In genomic region chr17:37373530-37374159, GRCh38 we compare ENCODE assay signal across 8 cellular contexts. TPM values are rescaled to one million over a fixed set of nuclear protein-coding genes. Genes with fewer than 3 reads are reported as not detected.
DNase-seq lines count a peak whose midpoint lies in the region; ATAC-seq, FAIRE-seq and TF ChIP-seq lines count a peak whose summit lies in the region.

No MANE protein-coding gene starts in this region.

- DNase-seq in GDM1 (lab: John Stamatoyannopoulos, UW) (peak; percentile 72), HK-2 (ENCODE audit: unreplicated experiment) (peak; percentile 66), NCI-H748 (lab: John Stamatoyannopoulos, UW; ENCODE audit: unreplicated experiment) (peak; percentile 85), choroid plexus epithelial cell (ENCODE audit: low read depth) (peak; percentile 95), right lobe of liver (peak in 2 of 3 donors; percentile 41 to 67), GM12891 (ENCODE audit: insufficient read length, low spot score) (no peak)
- DNase-seq in activated CD4-positive, alpha-beta T cell treated with anti-CD3 and anti-CD28 coated beads for 4 hours: peak; percentile 50 to 62
- DNase-seq in stimulated activated CD4-positive, alpha-beta T cell treated with anti-CD3 and anti-CD28 coated beads, TNF-alpha, amount 100 ng/mL, for 4 hours (ENCODE audit: low read depth in 3 of 3): peak; percentile 10 to 41 (median 39)

- WGBS in right lobe of liver (ENCODE audit: insufficient coverage, low coverage, low lambda C conversion rate, missing lambda C conversion rate): 1% methylated on average over 4 of the region's 4 CpGs

- no peak overlapping the region for H3K4me3 ChIP-seq in choroid plexus epithelial cell (ENCODE audit: low read depth, low read length)
- no peak overlapping the region for H3K4me3 ChIP-seq in right lobe of liver

- peak; percentile 96 to 99 (median 99) for ATAC-seq in right lobe of liver

- intact Hi-C loops in right lobe of liver (cut with DNase I): no loop called here

- TF ChIP-seq CTCF in choroid plexus epithelial cell (conservative IDR thresholded peaks at IDR 0.05; ENCODE audit: low read depth, low read length) (peak; percentile 100), right lobe of liver (IDR thresholded peaks at IDR 0.05) (peak; percentile 97 to 99 (median 98))

- no peaks in the 10 kb centered on the region for H3K36me3 ChIP-seq in right lobe of liver

- no peak overlapping the region for H3K27ac ChIP-seq in right lobe of liver

- TF ChIP-seq POLR2A in right lobe of liver (IDR thresholded peaks at IDR 0.05) (no peak), GM12891 (IDR thresholded peaks at IDR 0.05; ENCODE audit: low read depth, low read length) (no peak)

- no peaks in the 10 kb centered on the region for H3K27me3 ChIP-seq in right lobe of liver

- H3K4me1 ChIP-seq in right lobe of liver: peaks cover 0 to 4% (median under 1%) of the 10 kb centered on the region in 4 donors

- FAIRE-seq in GM12891 (lab: Jason Lieb, UNC): no peak

- no peaks in the 10 kb centered on the region for H3K9me3 ChIP-seq in right lobe of liver

TF ChIP-seq in GM12891, 5 proteins besides CTCF, POLR2A, EP300 and RAD21:
- no peak for TF ChIP-seq POLR2AphosphoS5 (IDR thresholded peaks at IDR 0.05; ENCODE audit: low read depth, low read length)

RNA-seq across cellular contexts. Expression of gene C17orf78, which starts 2.1 kb away (rescaled TPM):
- not detected for total RNA-seq in right lobe of liver
- polyA plus RNA-seq in GM12891 (2012; ENCODE audit: low read depth, missing spikeins): not detected

RNA-seq across cellular contexts. Expression of gene ACACA, which starts 33.0 kb away (rescaled TPM):
- total RNA-seq in right lobe of liver: 10 to 100 TPM; 14.6 to 56.4 (median 27.1) TPM
- 15.5 TPM for polyA plus RNA-seq in GM12891 (2012; ENCODE audit: low read depth, missing spikeins)

RNA-seq across cellular contexts. Expression of gene TADA2A, which starts 33.0 kb away (rescaled TPM):
- 1 to 10 TPM; 5.2 to 9.6 (median 7.4) TPM for total RNA-seq in right lobe of liver
- polyA plus RNA-seq in GM12891 (2012; ENCODE audit: low read depth, missing spikeins): 15.6 TPM
